In the genomic region with DNA sequence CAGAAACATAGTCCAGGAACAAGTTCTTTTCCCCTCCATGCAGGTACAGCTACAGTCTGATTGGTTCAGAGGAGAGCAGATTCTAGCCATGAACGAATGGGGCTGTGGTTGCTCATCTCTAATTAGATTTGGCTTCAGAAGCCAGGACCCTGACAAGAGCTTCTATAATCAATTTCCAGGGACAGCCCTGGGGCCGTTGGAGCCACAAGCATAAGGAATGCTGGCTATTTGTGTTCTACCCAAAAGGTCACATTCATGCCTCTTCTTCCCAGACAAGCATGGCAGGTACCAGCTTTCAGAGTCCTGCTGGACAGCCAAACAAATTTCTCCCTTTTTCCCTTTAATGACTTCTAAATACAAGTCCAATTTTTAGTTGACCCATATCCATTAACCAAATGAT, we compare ENCODE assay signal across 28 cellular contexts.
A peak's percentile ranks its signal among the peaks of the same experiment; 100 is the strongest.
DNase-seq lines count a peak whose midpoint lies in the region; ATAC-seq, FAIRE-seq and TF ChIP-seq lines count a peak whose summit lies in the region.
"Had no signal": no experiment of that assay in that cellular context is flagged by ENCODE, and none has a peak within 500 bp of the region (broad histone marks: within the 10 kb centered on the region; RNA-seq: fewer than 3 reads in every experiment).

No MANE protein-coding gene starts in this region.

- H3K9ac ChIP-seq in SK-N-SH, result peak overlapping the region; percentile 60; the same call in 1 of the 2 replicates

- H3K9me2 ChIP-seq in SK-N-SH, result no peaks in the 10 kb centered on the region

- no peaks in the 10 kb centered on the region for H3K4me1 Mint-ChIP-seq in MCF 10A (ENCODE audit: insufficient read depth, unreplicated experiment)
- H3K4me1 Mint-ChIP-seq: CD14-positive monocyte had no signal

- peaks cover 30% of the 10 kb centered on the region for H3F3A ChIP-seq in SK-N-SH (replicated peaks; ENCODE audit: insufficient read depth)

- H3K4me1 ChIP-seq in SK-N-SH (ENCODE audit: control insufficient read depth in 1 of 2, insufficient read depth in 2 of 2, low read depth in 1 of 2, low read length in 1 of 2) (peaks cover 0 to 4% of the 10 kb centered on the region in 2 experiments; a peak in 2 of 4 replicates), RWPE2 (ENCODE audit: insufficient read depth, poor library complexity, severe bottlenecking) (no peaks in the 10 kb centered on the region)
- H3K4me1 ChIP-seq: BE2C had no signal

- H3K27ac ChIP-seq in SK-N-SH (ENCODE audit: low read depth in 2 of 2, low read length in 1 of 2) (peak overlapping the region; percentile 81 to 94; a peak in 3 of 4 replicates), RWPE2 (ENCODE audit: poor library complexity, severe bottlenecking) (peak overlapping the region; percentile 18), brain microvascular endothelial cell (peak overlapping the region; percentile 93)
- H3K27ac ChIP-seq: 22Rv1 had no signal

- peak overlapping the region; percentile 10; the same call in 1 of the 2 replicates for H2AFZ ChIP-seq in SK-N-SH (ENCODE audit: low read depth)

- no peak for TF ChIP-seq EP300 in SK-N-SH (IDR thresholded peaks at IDR 0.05; ENCODE audit: borderline replicate concordance in 1 of 2, low read depth in 1 of 2, low read length in 1 of 2)

- DNase-seq in SK-N-SH (no peak), RWPE2 (ENCODE audit: low spot score) (no peak), brain microvascular endothelial cell (no peak), D721Med (ENCODE audit: insufficient read length, low spot score) (no peak), MCF 10A (ENCODE audit: unreplicated experiment) (no peak), GF-D8 (lab: John Stamatoyannopoulos, UW) (no peak)
- DNase-seq: ACHN, BE2C, Calu3, DMS153, DND-41, GDM1, H7, KG1, NCI-H1092, NCI-H1436, NCI-H187, NCI-H2081 treated with DMSO at 0.1 percent for 48 hours, NCI-H2171, NCI-H510A, NCI-H69, SIG-M5, T-helper 1 cell had no signal

- CTCF ChIA-PET in SK-N-SH (lab: Yijun Ruan, JAX) (no interaction called here), MCF 10A (lab: Yijun Ruan, JAX) (interaction anchor here (0.6 kb wide), 1 partner anchor 259 kb away, joined by 3 read pairs; no protein-coding TSS in a partner anchor)

- H3K79me2 ChIP-seq in SK-N-SH (ENCODE audit: insufficient read depth), result no peaks in the 10 kb centered on the region

- ATAC-seq in SK-N-SH treated with all-trans-retinoic acid at 6 μM for 48 hours (no peak; the same call in 2 of the 3 replicates), RWPE2 (ENCODE audit: low read depth) (no peak), GM19351 (IDR thresholded peaks at IDR 0.05; ENCODE audit: unreplicated experiment) (no peak)

- H4K20me1 ChIP-seq in SK-N-SH (ENCODE audit: insufficient read depth), result no peaks in the 10 kb centered on the region

- H3K27me3 Mint-ChIP-seq in MCF 10A (ENCODE audit: insufficient read depth, unreplicated experiment), result no peaks in the 10 kb centered on the region

- H3K27me3 ChIP-seq in SK-N-SH (ENCODE audit: insufficient read depth), result no peaks in the 10 kb centered on the region
- peaks cover 4% of the 10 kb centered on the region for H3K27me3 ChIP-seq in RWPE2 (ENCODE audit: insufficient read depth, poor library complexity, severe bottlenecking)
- H3K27me3 ChIP-seq in brain microvascular endothelial cell (replicated peaks), result no peaks in the 10 kb centered on the region

- 0 out of 2 replicates have a peak overlapping the region, but pooled peaks have one; percentile 58 for H3K4me2 ChIP-seq in SK-N-SH

- no peak for TF ChIP-seq RAD21 in SK-N-SH (IDR thresholded peaks at IDR 0.05; ENCODE audit: low read length)

- TF ChIP-seq CTCF in SK-N-SH (IDR thresholded peaks at IDR 0.05) (no peak), RWPE2 (IDR thresholded peaks at IDR 0.05; ENCODE audit: poor library complexity, severe bottlenecking) (no peak), brain microvascular endothelial cell (IDR thresholded peaks at IDR 0.05; ENCODE audit: low read depth, low read length, missing control alignments) (no peak), D721Med (IDR thresholded peaks at IDR 0.05; ENCODE audit: insufficient read depth, missing control alignments) (no peak), MCF 10A (IDR thresholded peaks at IDR 0.05; ENCODE audit: unreplicated experiment) (no peak)

- no peaks in the 10 kb centered on the region for H3K9me3 ChIP-seq in SK-N-SH
- H3K9me3 ChIP-seq in RWPE2 (ENCODE audit: severe bottlenecking), result no peaks in the 10 kb centered on the region
- H3K9me3 ChIP-seq: BE2C had no signal

- in situ Hi-C loops in brain microvascular endothelial cell (cut with HindIII; ENCODE audit: low pct_ligation_motif_present, low sequenced_read_pairs), result no loop called here

- no peak for FAIRE-seq in D721Med (lab: Jason Lieb, UNC)
- FAIRE-seq: GM12891 had no signal

- WGBS in SK-N-SH (ENCODE audit: low lambda C conversion rate), result 36% methylated on average over 2 of the region's 2 CpGs

- H3K4me3 ChIP-seq in SK-N-SH (ENCODE audit: low read depth in 2 of 2, low read length in 1 of 2) (no peak overlapping the region), RWPE2 (ENCODE audit: severe bottlenecking) (no peak overlapping the region), brain microvascular endothelial cell (ENCODE audit: low read depth, low read length) (no peak overlapping the region)

- H3K27ac Mint-ChIP-seq in MCF 10A (ENCODE audit: low read depth, unreplicated experiment), result no peak overlapping the region
- H3K27ac Mint-ChIP-seq: CD14-positive monocyte had no signal

- POLR2A ChIA-PET in SK-N-SH (lab: Yijun Ruan, JAX) (no interaction called here), MCF 10A (lab: Yijun Ruan, JAX) (no interaction called here)

- intact Hi-C loops in MCF 10A (cut with micrococcal nuclease), result no loop called here

- no peaks in the 10 kb centered on the region for H3K36me3 Mint-ChIP-seq in MCF 10A (ENCODE audit: insufficient read depth, unreplicated experiment)
- H3K36me3 Mint-ChIP-seq: CD14-positive monocyte had no signal

- H3K4me3 Mint-ChIP-seq in MCF 10A (ENCODE audit: unreplicated experiment), result no peak overlapping the region
- H3K4me3 Mint-ChIP-seq: CD14-positive monocyte had no signal

- BruUV-seq in MCF 10A (replicated peaks; lab: Mats Ljungman, UMichigan), result no TSS peak

- H3K36me3 ChIP-seq in SK-N-SH (replicated peaks in 1 of 2; ENCODE audit: control insufficient read depth in 1 of 2, insufficient read depth in 2 of 2, low read length in 1 of 2) (no peaks in the 10 kb centered on the region), RWPE2 (ENCODE audit: low read depth) (no peaks in the 10 kb centered on the region), brain microvascular endothelial cell (replicated peaks) (no peaks in the 10 kb centered on the region)
- H3K36me3 ChIP-seq: BE2C had no signal

- H3K9me3 Mint-ChIP-seq in MCF 10A (ENCODE audit: unreplicated experiment), result no peaks in the 10 kb centered on the region

TF ChIP-seq in SK-N-SH, 30 proteins besides CTCF, POLR2A, EP300 and RAD21:
- no peak for TF ChIP-seq GABPA (IDR thresholded peaks at IDR 0.05; ENCODE audit: low read depth)
- no peak for TF ChIP-seq YY1 (IDR thresholded peaks at IDR 0.05; ENCODE audit: low read depth)

TF ChIP-seq in SK-N-SH treated with all-trans-retinoic acid at 6 μM for 48 hours, 23 proteins besides CTCF, POLR2A, EP300 and RAD21:
- TF ChIP-seq ISL1 (CRISPR knock-in tag; IDR thresholded peaks at IDR 0.05), result no peak
- no peak for TF ChIP-seq GLIS3 (CRISPR knock-in tag; IDR thresholded peaks at IDR 0.05)
- no peak for TF ChIP-seq TOX (CRISPR knock-in tag; IDR thresholded peaks at IDR 0.05; ENCODE audit: borderline replicate concordance)
- TF ChIP-seq, protein P1, sequence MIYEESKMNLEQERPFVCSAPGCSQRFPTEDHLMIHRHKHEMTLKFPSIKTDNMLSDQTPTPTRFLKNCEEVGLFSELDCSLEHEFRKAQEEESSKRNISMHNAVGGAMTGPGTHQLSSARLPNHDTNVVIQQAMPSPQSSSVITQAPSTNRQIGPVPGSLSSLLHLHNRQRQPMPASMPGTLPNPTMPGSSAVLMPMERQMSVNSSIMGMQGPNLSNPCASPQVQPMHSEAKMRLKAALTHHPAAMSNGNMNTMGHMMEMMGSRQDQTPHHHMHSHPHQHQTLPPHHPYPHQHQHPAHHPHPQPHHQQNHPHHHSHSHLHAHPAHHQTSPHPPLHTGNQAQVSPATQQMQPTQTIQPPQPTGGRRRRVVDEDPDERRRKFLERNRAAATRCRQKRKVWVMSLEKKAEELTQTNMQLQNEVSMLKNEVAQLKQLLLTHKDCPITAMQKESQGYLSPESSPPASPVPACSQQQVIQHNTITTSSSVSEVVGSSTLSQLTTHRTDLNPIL (CRISPR knock-in tag; IDR thresholded peaks at IDR 0.05; ENCODE audit: low read depth), result no peak

Comparison
In these comparisons a context has a peak if more than half of its experiments do, and no peak if none do; other contexts are left out.
1. H3K27ac ChIP-seq: peak in every context shown above with its lines; median percentile 93 in brain microvascular endothelial cell; 88 in SK-N-SH; 18 in RWPE2.